In genomic region chr22:50420581-50420980, GRCh38 we compare ENCODE assay signal across 1 cellular context.
TF ChIP-seq lines count a peak whose summit lies in the region.

No MANE protein-coding gene starts in this region.

TF ChIP-seq in GM23338, 12 proteins besides CTCF, POLR2A, EP300 and RAD21 (continued from another document):
- TF ChIP-seq ZNF331 (CRISPR knock-in tag; IDR thresholded peaks at IDR 0.05; ENCODE audit: low read depth) (no peak), ZNF462 (CRISPR knock-in tag; IDR thresholded peaks at IDR 0.05) (no peak), CREB1 (CRISPR knock-in tag; IDR thresholded peaks at IDR 0.05; ENCODE audit: low read depth) (no peak), REST (IDR thresholded peaks at IDR 0.05; ENCODE audit: unreplicated experiment) (no peak), EZH2 (IDR thresholded peaks at IDR 0.05; ENCODE audit: low read depth, unreplicated experiment) (no peak), JUNB (IDR thresholded peaks at IDR 0.05; ENCODE audit: unreplicated experiment) (no peak), ZNF114 (CRISPR knock-in tag; IDR thresholded peaks at IDR 0.05) (no peak), POLR2AphosphoS5 (IDR thresholded peaks at IDR 0.05; ENCODE audit: low read depth) (no peak), EZH2phosphoT487 (IDR thresholded peaks at IDR 0.05; ENCODE audit: unreplicated experiment) (no peak), STAT1 (IDR thresholded peaks at IDR 0.05; ENCODE audit: unreplicated experiment) (no peak)
- TF ChIP-seq, protein P1, sequence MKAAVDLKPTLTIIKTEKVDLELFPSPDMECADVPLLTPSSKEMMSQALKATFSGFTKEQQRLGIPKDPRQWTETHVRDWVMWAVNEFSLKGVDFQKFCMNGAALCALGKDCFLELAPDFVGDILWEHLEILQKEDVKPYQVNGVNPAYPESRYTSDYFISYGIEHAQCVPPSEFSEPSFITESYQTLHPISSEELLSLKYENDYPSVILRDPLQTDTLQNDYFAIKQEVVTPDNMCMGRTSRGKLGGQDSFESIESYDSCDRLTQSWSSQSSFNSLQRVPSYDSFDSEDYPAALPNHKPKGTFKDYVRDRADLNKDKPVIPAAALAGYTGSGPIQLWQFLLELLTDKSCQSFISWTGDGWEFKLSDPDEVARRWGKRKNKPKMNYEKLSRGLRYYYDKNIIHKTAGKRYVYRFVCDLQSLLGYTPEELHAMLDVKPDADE (IDR thresholded peaks at IDR 0.05) = no peak
